8 cellular contexts compared by ENCODE assay signal in genomic region chr2:105797298-105797819, GRCh38. TPM values are rescaled to one million over a fixed set of nuclear protein-coding genes. Genes with fewer than 3 reads are reported as not detected.
DNase-seq lines count a peak whose midpoint lies in the region; ATAC-seq and TF ChIP-seq lines count a peak whose summit lies in the region.

No MANE protein-coding gene starts in this region.

- no peak for TF ChIP-seq EP300 in suprapubic skin (IDR thresholded peaks at IDR 0.05)

- POLR2A ChIA-PET in T-cell (lab: Charles Lee), result interaction anchor here (0.6 to 1.3 kb wide), 2 partner anchors 36 to 60 kb away, joined by 3 to 5 read pairs; no protein-coding TSS in a partner anchor

- H3K27ac Mint-ChIP-seq in T-cell, result peak overlapping the region; percentile 98 to 99

- 62 to 79% (median 68%) methylated on average over 7 of the region's 7 CpGs for whole genome bisulfite sequencing in heart left ventricle, 4 donors
- WGBS in suprapubic skin, result 22% methylated on average over 7 of the region's 7 CpGs

- no peak for TF ChIP-seq CTCF in heart left ventricle (IDR thresholded peaks at IDR 0.05)
- no peak for TF ChIP-seq CTCF in suprapubic skin (IDR thresholded peaks at IDR 0.05)

- H3K4me3 Mint-ChIP-seq in T-cell, result peak overlapping the region; percentile 72 to 80 (median 78)

- H3K4me1 Mint-ChIP-seq in T-cell, result peaks cover 91 to 96% (median 95%) of the 10 kb centered on the region in 3 donors

- H3K4me3 ChIP-seq in ACC112 (ENCODE audit: low read depth, low read length) (no peak overlapping the region), heart left ventricle (peak overlapping the region in 1 of 12 donors; percentile 23), suprapubic skin (no peak overlapping the region)

- ATAC-seq in GM18870 (IDR thresholded peaks at IDR 0.05; ENCODE audit: unreplicated experiment) (peak; percentile 56), HG03097 (IDR thresholded peaks at IDR 0.05; ENCODE audit: low FRiP score, unreplicated experiment) (peak; percentile 43), T-cell (replicated peaks in 1 of 4) (peak; percentile 11 to 49 (median 32)), heart left ventricle (peak; percentile 34 to 67 (median 42))

- CTCF ChIA-PET in T-cell (lab: Charles Lee), result interaction anchor here in 1 of 2 donors (1.3 to 2.5 kb wide), 2 partner anchors 7 to 10 kb away, joined by 6 to 16 read pairs; no protein-coding TSS in a partner anchor

- no peak overlapping the region for H2AFZ ChIP-seq in ACC112 (ENCODE audit: low read length, unreplicated experiment)

- peak overlapping the region; percentile 14; the same call in 1 of the 2 replicates for H3K27ac ChIP-seq in ACC112 (ENCODE audit: low read depth, low read length)
- H3K27ac ChIP-seq in heart left ventricle, result peak overlapping the region in 8 of 12 donors; percentile 1 to 83 (median 18)
- peak overlapping the region; percentile 77 for H3K27ac ChIP-seq in suprapubic skin

- no peaks in the 10 kb centered on the region for H3K9me3 Mint-ChIP-seq in T-cell

- H3K4me1 ChIP-seq in ACC112 (ENCODE audit: control insufficient read depth, insufficient read depth, low read length, unreplicated experiment) (peaks cover 26% of the 10 kb centered on the region), heart left ventricle (peaks cover 7 to 98% (median 72%) of the 10 kb centered on the region in 12 donors), suprapubic skin (peaks cover 78% of the 10 kb centered on the region)

- peak in 17 of 34 experiments; percentile 29 to 62 (median 42) for DNase-seq in T-cell
- DNase-seq in heart left ventricle, result peak in 1 of 5 donors; percentile 42
- no peak for DNase-seq in suprapubic skin (ENCODE audit: low spot score in 2 of 2)
- no peak for DNase-seq in NCI-H1048 (lab: John Stamatoyannopoulos, UW)
- DNase-seq in ureter (ENCODE audit: low spot score), result no peak

- no peaks in the 10 kb centered on the region for H3K27me3 ChIP-seq in ACC112 (ENCODE audit: insufficient read depth, low read length)
- no peaks in the 10 kb centered on the region for H3K27me3 ChIP-seq in heart left ventricle
- no peaks in the 10 kb centered on the region for H3K27me3 ChIP-seq in suprapubic skin

- H3K36me3 ChIP-seq in ACC112 (ENCODE audit: insufficient read depth, low read length) (no peaks in the 10 kb centered on the region), heart left ventricle (no peaks in the 10 kb centered on the region), suprapubic skin (no peaks in the 10 kb centered on the region)

- H3K9me3 ChIP-seq in heart left ventricle (no peaks in the 10 kb centered on the region), suprapubic skin (no peaks in the 10 kb centered on the region)

- peaks cover 15% of the 10 kb centered on the region for H3K36me3 Mint-ChIP-seq in T-cell

- intact Hi-C loops in heart left ventricle (cut with DNase I), result loop anchor here in 1 of 10 donors (10.0 kb wide), 1 partner anchor 227 kb away; no protein-coding TSS in a partner anchor

- H3K79me2 ChIP-seq in ACC112 (ENCODE audit: control insufficient read depth, insufficient read depth, low read length, unreplicated experiment), result peaks cover 18% of the 10 kb centered on the region

- TF ChIP-seq POLR2A in heart left ventricle (IDR thresholded peaks at IDR 0.05), result no peak
- TF ChIP-seq POLR2A in suprapubic skin (IDR thresholded peaks at IDR 0.05), result no peak

- H3K27me3 Mint-ChIP-seq in T-cell, result no peaks in the 10 kb centered on the region

RNA-seq across cellular contexts. Expression of gene NCK2, which starts 52.6 kb away (rescaled TPM):
- 100 to 1,000 TPM in 4 of 5 donors, 10 to 100 TPM in 1; 97.7 to 154 (median 120) TPM for total RNA-seq in T-cell
- total RNA-seq in heart left ventricle, result 10 to 100 TPM; 28.4 to 54.2 (median 35.0) TPM
- 10 to 100 TPM; 22.6 to 23.9 TPM for polyA plus RNA-seq in heart left ventricle
- 10 to 100 TPM; 40.1 to 59.4 (median 49.2) TPM for total RNA-seq in suprapubic skin
- 40.9 TPM for total RNA-seq in ureter

Comparison
In these comparisons a context has a peak if more than half of its experiments do, and no peak if none do; other contexts are left out.
1. H3K27ac ChIP-seq: peak in every context shown above with its lines; median percentile 77 in suprapubic skin; 18 in heart left ventricle; 14 in ACC112.